ENCODE assay signal across 1 cellular context in genomic region chr3:187042062-187042745, GRCh38.
TF ChIP-seq lines count a peak whose summit lies in the region.

No MANE protein-coding gene starts in this region.

TF ChIP-seq in GM12878, 131 proteins besides CTCF, POLR2A, EP300 and RAD21 (continued from another document):
- TF ChIP-seq ZNF592 (IDR thresholded peaks at IDR 0.05) (no peak), MLLT1 (IDR thresholded peaks at IDR 0.05) (peak; percentile 38; the same call in 1 of the 2 replicates), WRNIP1 (IDR thresholded peaks at IDR 0.05; ENCODE audit: borderline replicate concordance, low read depth, low read length) (no peak), POU2F2 (IDR thresholded peaks at IDR 0.05; ENCODE audit: borderline replicate concordance, low read depth, low read length) (0 out of 3 replicates have a peak, but pooled peaks have one; percentile 27), IKZF2 (IDR thresholded peaks at IDR 0.05) (no peak), RBBP5 (conservative IDR thresholded peaks at IDR 0.05) (no peak), ZBED1 (IDR thresholded peaks at IDR 0.05; ENCODE audit: borderline replicate concordance) (no peak; the same call in 1 of the 2 replicates), CBFB (IDR thresholded peaks at IDR 0.05; ENCODE audit: low read depth) (0 out of 2 replicates have a peak, but pooled peaks have one; percentile 27), YBX1 (IDR thresholded peaks at IDR 0.05) (no peak), POLR2AphosphoS5 (IDR thresholded peaks at IDR 0.05; ENCODE audit: low read length) (0 out of 2 replicates have a peak, but pooled peaks have one; percentile 6), PAX5 (IDR thresholded peaks at IDR 0.05; ENCODE audit: borderline replicate concordance, low read depth, low read length) (no peak), BACH1 (IDR thresholded peaks at IDR 0.05; ENCODE audit: borderline replicate concordance) (no peak), NFIC (IDR thresholded peaks at IDR 0.05; ENCODE audit: low read depth, low read length) (peak; percentile 74), MAX (IDR thresholded peaks at IDR 0.05; ENCODE audit: low read depth, low read length) (no peak), GABPA (IDR thresholded peaks at IDR 0.05; ENCODE audit: low read depth) (0 out of 2 replicates have a peak, but pooled peaks have one; percentile 6), ZSCAN29 (IDR thresholded peaks at IDR 0.05) (no peak), IKZF1 (conservative IDR thresholded peaks at IDR 0.05) (no peak), PBX3 (IDR thresholded peaks at IDR 0.05; ENCODE audit: insufficient replicate concordance, low read depth, low read length) (no peak), TBL1XR1 (IDR thresholded peaks at IDR 0.05; ENCODE audit: low read depth, low read length) (peak; percentile 51; the same call in 1 of the 2 replicates), SMAD1 (IDR thresholded peaks at IDR 0.05; ENCODE audit: low read depth, partially characterized antibody) (no peak), CREM (IDR thresholded peaks at IDR 0.05; ENCODE audit: low read depth) (peak; percentile 28), ZNF24 (IDR thresholded peaks at IDR 0.05) (no peak), SKIL (IDR thresholded peaks at IDR 0.05; ENCODE audit: low read depth, poor library complexity, severe bottlenecking) (peak; percentile 22), MEF2A (IDR thresholded peaks at IDR 0.05; ENCODE audit: insufficient read depth, low read depth, low read length) (peak; percentile 91), NR2C1 (IDR thresholded peaks at IDR 0.05) (no peak), DPF2 (IDR thresholded peaks at IDR 0.05) (no peak), SP1 (IDR thresholded peaks at IDR 0.05; ENCODE audit: low read depth, low read length) (no peak), ATF2 (IDR thresholded peaks at IDR 0.05; ENCODE audit: low read length) (0 out of 2 replicates have a peak, but pooled peaks have one; percentile 58), RCOR1 (conservative IDR thresholded peaks at IDR 0.05; ENCODE audit: low read depth, low read length) (no peak), TCF12 (IDR thresholded peaks at IDR 0.05; ENCODE audit: low read depth, low read length) (no peak), ZNF384 (IDR thresholded peaks at IDR 0.05; ENCODE audit: borderline replicate concordance, low read depth, low read length) (peak; percentile 66; the same call in 1 of the 2 replicates), MEF2B (IDR thresholded peaks at IDR 0.05; ENCODE audit: partially characterized antibody, poor library complexity, severe bottlenecking) (peak; percentile 73), ETV6 (conservative IDR thresholded peaks at IDR 0.05 in 1 of 2, IDR thresholded peaks at IDR 0.05 in 1 of 2; ENCODE audit: borderline replicate concordance in 1 of 2, low read depth in 1 of 2) (peak in 1 of 2 experiments; percentile 10; a peak in 1 of 4 replicates), ELK1 (IDR thresholded peaks at IDR 0.05; ENCODE audit: low read depth, low read length) (0 out of 2 replicates have a peak, but pooled peaks have one; percentile 11), ATF7 (IDR thresholded peaks at IDR 0.05; ENCODE audit: low read depth) (peak; percentile 34; the same call in 1 of the 2 replicates), IRF3 (IDR thresholded peaks at IDR 0.05) (no peak), ZBTB33 (IDR thresholded peaks at IDR 0.05) (no peak), RUNX3 (IDR thresholded peaks at IDR 0.05; ENCODE audit: low read length) (peak; percentile 46; the same call in 1 of the 2 replicates), SMARCA5 (IDR thresholded peaks at IDR 0.05) (no peak), CBX5 (IDR thresholded peaks at IDR 0.05; ENCODE audit: low read depth) (no peak), SRF (IDR thresholded peaks at IDR 0.05; ENCODE audit: low read depth in 2 of 2, low read length in 2 of 2) (no peak), SMAD5 (IDR thresholded peaks at IDR 0.05; ENCODE audit: low read depth) (no peak)
